Comparison of ENCODE assay signal across 17 cellular contexts in genomic region chr2:121766624-121767023, GRCh38. TPM values are rescaled to one million over a fixed set of nuclear protein-coding genes. Genes with fewer than 3 reads are reported as not detected.
DNase-seq lines count a peak whose midpoint lies in the region; TF ChIP-seq lines count a peak whose summit lies in the region.
"Had no signal": no experiment of that assay in that cellular context is flagged by ENCODE, and none has a peak within 500 bp of the region (broad histone marks: within the 10 kb centered on the region; RNA-seq: fewer than 3 reads in every experiment).

No MANE protein-coding gene starts in this region.

- TF ChIP-seq CTCF in endothelial cell (IDR thresholded peaks at IDR 0.05; ENCODE audit: unreplicated experiment), result no peak

- no peak for DNase-seq in activated T-cell treated with anti-CD3 and anti-CD28 coated beads, Interleukin-2, amount 50 U/mL, for 24 hours
- no peak for DNase-seq in activated T-cell treated with anti-CD3 and anti-CD28 coated beads, Interleukin-2, amount 50 U/mL, for 1 hour
- DNase-seq in astrocyte of the hippocampus (ENCODE audit: low read depth, low spot score), result peak; percentile 30
- no peak for DNase-seq in endothelial cell (ENCODE audit: low spot score)
- DNase-seq in DMS53 (lab: John Stamatoyannopoulos, UW), result no peak
- no peak for DNase-seq in NCI-H82 (lab: John Stamatoyannopoulos, UW)
- no peak for DNase-seq in caudate nucleus (lab: John Stamatoyannopoulos, UW)
- DNase-seq: AML-193; Caco-2; CD4-positive, alpha-beta T cell; DND-41; EL; IMR-90; KBM-7 had no signal

- no peaks in the 10 kb centered on the region for H3K27me3 Mint-ChIP-seq in activated T-cell treated with anti-CD3 and anti-CD28 coated beads, Interleukin-2, amount 50 U/mL, for 24 hours
- peaks cover 4% of the 10 kb centered on the region for H3K27me3 Mint-ChIP-seq in endothelial cell (ENCODE audit: unreplicated experiment)
- H3K27me3 Mint-ChIP-seq: CD4-positive, alpha-beta T cell had no signal

- no peaks in the 10 kb centered on the region for H3K9me3 Mint-ChIP-seq in activated T-cell treated with anti-CD3 and anti-CD28 coated beads, Interleukin-2, amount 50 U/mL, for 24 hours
- H3K9me3 Mint-ChIP-seq in endothelial cell (ENCODE audit: unreplicated experiment), result no peaks in the 10 kb centered on the region
- H3K9me3 Mint-ChIP-seq: CD4-positive, alpha-beta T cell had no signal

- H3K4me1 Mint-ChIP-seq in activated T-cell treated with anti-CD3 and anti-CD28 coated beads, Interleukin-2, amount 50 U/mL, for 24 hours (ENCODE audit: low read depth), result no peaks in the 10 kb centered on the region
- H3K4me1 Mint-ChIP-seq in endothelial cell (ENCODE audit: unreplicated experiment), result peaks cover 43% of the 10 kb centered on the region

- H3K36me3 Mint-ChIP-seq in activated T-cell treated with anti-CD3 and anti-CD28 coated beads, Interleukin-2, amount 50 U/mL, for 24 hours (ENCODE audit: low read depth), result peaks cover 86% of the 10 kb centered on the region
- peaks cover 65% of the 10 kb centered on the region for H3K36me3 Mint-ChIP-seq in endothelial cell (ENCODE audit: low read depth, unreplicated experiment)

- peak overlapping the region; percentile 19 for H3K27ac Mint-ChIP-seq in activated T-cell treated with anti-CD3 and anti-CD28 coated beads, Interleukin-2, amount 50 U/mL, for 24 hours
- peak overlapping the region; percentile 10 for H3K27ac Mint-ChIP-seq in endothelial cell (ENCODE audit: unreplicated experiment)
- H3K27ac Mint-ChIP-seq: CD4-positive, alpha-beta T cell had no signal

- H3K4me3 Mint-ChIP-seq in activated T-cell treated with anti-CD3 and anti-CD28 coated beads, Interleukin-2, amount 50 U/mL, for 24 hours, result no peak overlapping the region
- no peak overlapping the region for H3K4me3 Mint-ChIP-seq in endothelial cell (ENCODE audit: unreplicated experiment)
- H3K4me3 Mint-ChIP-seq: CD4-positive, alpha-beta T cell had no signal

- H3K27ac ChIP-seq in caudate nucleus (ENCODE audit: low read depth, low read length), result no peak overlapping the region
- H3K27ac ChIP-seq: 22Rv1, A549, C4-2B had no signal

RNA-seq across cellular contexts. Expression of gene TSN, which starts 11.2 kb away (rescaled TPM):
- total RNA-seq in endothelial cell (ENCODE audit: unreplicated experiment), result 264 TPM

RNA-seq across cellular contexts. Expression of gene NIFK, which starts 29.9 kb away (rescaled TPM):
- total RNA-seq in endothelial cell (ENCODE audit: unreplicated experiment), result 153 TPM
